ENCODE assay signal across 1 cellular context in the genomic region with DNA sequence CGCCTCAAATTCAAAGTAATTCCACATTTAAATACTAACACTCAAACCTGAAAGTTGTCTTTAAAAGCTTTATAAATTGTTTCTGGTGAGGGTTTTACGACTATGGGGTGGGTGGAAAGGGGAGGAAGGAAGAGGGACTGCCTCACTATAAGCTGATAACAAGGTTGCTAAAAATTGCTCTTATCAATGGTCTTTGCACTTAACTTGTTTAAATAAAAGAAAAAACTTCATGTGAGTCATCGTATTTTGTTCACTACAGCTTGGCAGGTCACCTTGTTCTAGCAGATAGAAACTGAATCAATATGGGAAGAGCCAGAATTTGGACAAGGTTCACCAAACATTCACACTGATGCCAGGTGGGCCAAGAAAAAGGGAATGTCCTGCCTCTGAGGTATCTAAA.
TF ChIP-seq lines count a peak whose summit lies in the region.

No MANE protein-coding gene starts in this region.

TF ChIP-seq in HepG2, 621 proteins besides CTCF, POLR2A, EP300 and RAD21 (continued from another document):
- TF ChIP-seq, protein P1, sequence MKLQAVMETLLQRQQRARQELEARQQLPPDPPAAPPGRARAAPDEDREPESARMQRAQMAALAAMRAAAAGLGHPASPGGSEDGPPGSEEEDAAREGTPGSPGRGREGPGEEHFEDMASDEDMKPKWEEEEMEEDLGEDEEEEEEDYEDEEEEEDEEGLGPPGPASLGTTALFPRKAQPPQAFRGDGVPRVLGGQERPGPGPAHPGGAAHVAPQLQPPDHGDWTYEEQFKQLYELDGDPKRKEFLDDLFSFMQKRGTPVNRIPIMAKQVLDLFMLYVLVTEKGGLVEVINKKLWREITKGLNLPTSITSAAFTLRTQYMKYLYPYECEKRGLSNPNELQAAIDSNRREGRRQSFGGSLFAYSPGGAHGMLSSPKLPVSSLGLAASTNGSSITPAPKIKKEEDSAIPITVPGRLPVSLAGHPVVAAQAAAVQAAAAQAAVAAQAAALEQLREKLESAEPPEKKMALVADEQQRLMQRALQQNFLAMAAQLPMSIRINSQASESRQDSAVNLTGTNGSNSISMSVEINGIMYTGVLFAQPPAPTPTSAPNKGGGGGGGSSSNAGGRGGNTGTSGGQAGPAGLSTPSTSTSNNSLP (IDR thresholded peaks at IDR 0.05; ENCODE audit: low read depth, low read length), result peak; percentile 47; the same call in 1 of the 2 replicates
- no peak for TF ChIP-seq ZNF354B (CRISPR knock-in tag; IDR thresholded peaks at IDR 0.05)
TF ChIP-seq in HepG2: peak in this region for 11.
